29 cellular contexts compared by ENCODE assay signal in the genomic region with DNA sequence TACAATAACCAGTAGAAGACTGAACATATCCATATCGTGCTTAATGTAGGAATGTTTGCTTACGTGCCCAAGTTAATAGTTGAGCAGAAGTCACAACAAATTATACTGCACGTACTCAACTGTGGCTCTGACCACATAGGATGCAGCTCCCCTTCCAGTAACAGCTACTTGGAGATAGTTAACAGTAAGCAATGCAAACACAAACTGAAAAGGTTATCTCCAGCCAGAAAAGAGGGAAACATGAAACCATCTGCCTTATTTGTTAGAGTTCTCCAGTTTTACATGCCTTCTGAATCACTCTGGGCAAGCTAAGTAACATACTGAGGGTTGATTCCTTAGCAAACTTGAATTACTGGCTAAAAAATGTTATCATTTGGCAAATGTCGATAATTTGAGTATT. TPM values are rescaled to one million over a fixed set of nuclear protein-coding genes. Genes with fewer than 3 reads are reported as not detected.
DNase-seq lines count a peak whose midpoint lies in the region; ATAC-seq and TF ChIP-seq lines count a peak whose summit lies in the region.
"Had no signal": no experiment of that assay in that cellular context is flagged by ENCODE, and none has a peak within 500 bp of the region (broad histone marks: within the 10 kb centered on the region; RNA-seq: fewer than 3 reads in every experiment).

No MANE protein-coding gene starts in this region.

- H3K4me1 ChIP-seq in HEK293 (ENCODE audit: control insufficient read depth, insufficient read depth, low read length) (peaks cover 10% of the 10 kb centered on the region), PC-3 (ENCODE audit: insufficient read depth, low read length) (no peaks in the 10 kb centered on the region), thyroid gland (no peaks in the 10 kb centered on the region)
- H3K4me1 ChIP-seq: colonic mucosa had no signal

- H3K9me3 ChIP-seq in HEK293 (ENCODE audit: control insufficient read depth, insufficient read depth, low read depth, low read length), result no peaks in the 10 kb centered on the region
- H3K9me3 ChIP-seq in PC-3 (ENCODE audit: low read length), result no peaks in the 10 kb centered on the region; the same call in 1 of the 2 replicates
- no peaks in the 10 kb centered on the region for H3K9me3 ChIP-seq in thyroid gland
- H3K9me3 ChIP-seq: colonic mucosa had no signal

- intact Hi-C loops in PC-3 (cut with micrococcal nuclease), result no loop called here
- intact Hi-C loops in thyroid gland (cut with DNase I), result no loop called here

- TF ChIP-seq POLR2A in thyroid gland (IDR thresholded peaks at IDR 0.05), result no peak

- H3K36me3 ChIP-seq in HEK293 (ENCODE audit: control insufficient read depth in 2 of 2, insufficient read depth in 1 of 2, low read length in 2 of 2) (peaks cover 9 to 23% of the 10 kb centered on the region in 2 experiments; a peak in 2 of 3 replicates), PC-3 (ENCODE audit: low read depth, low read length) (peaks cover 13% of the 10 kb centered on the region), thyroid gland (peaks cover 0 to 6% of the 10 kb centered on the region in 2 donors)

- H3K9me2 ChIP-seq in PC-3 (replicated peaks; ENCODE audit: low read length), result no peaks in the 10 kb centered on the region

- H3F3A ChIP-seq in PC-3 (ENCODE audit: low read length, unreplicated experiment), result no peaks in the 10 kb centered on the region

- H3K27ac Mint-ChIP-seq in endothelial cell (ENCODE audit: unreplicated experiment), result no peak overlapping the region
- H3K27ac Mint-ChIP-seq: activated CD4-positive, alpha-beta T cell treated with anti-CD3 and anti-CD28 coated beads, Interleukin-2, amount 10 ng/mL, durations not matched to agents 7 days and 5 days; activated naive CD8-positive, alpha-beta T cell treated with anti-CD3 and anti-CD28 coated beads, Interleukin-2, amount 50 U/mL, for 24 hours; brain; progenitor cell of endocrine pancreas; WTC11 had no signal

- H3K4me2 ChIP-seq in PC-3 (ENCODE audit: low read length), result no peak overlapping the region
- H3K4me2 ChIP-seq: hepatocyte had no signal

- WGBS in thyroid gland, 2 donors, result 88 to 89% methylated on average over 4 of the region's 4 CpGs

- peaks cover 22% of the 10 kb centered on the region for H3K36me3 Mint-ChIP-seq in endothelial cell (ENCODE audit: low read depth, unreplicated experiment)

- H4K20me1 ChIP-seq in PC-3 (ENCODE audit: low read length), result no peaks in the 10 kb centered on the region

- no peak overlapping the region for H3K9ac ChIP-seq in PC-3 (ENCODE audit: low read length)

- CTCF ChIA-PET in HEK293 (lab: Yijun Ruan, JAX) (interaction anchor here (0.6 to 1.3 kb wide), 2 partner anchors 12 to 286 kb away, joined by 3 to 4 read pairs; no protein-coding TSS in a partner anchor), PC-3 (lab: Charles Lee) (no interaction called here), GM10248 (lab: Yijun Ruan, JAX) (interaction anchor here (1.3 to 3.2 kb wide), 2 partner anchors 11 to 24 kb away, joined by 3 to 17 read pairs; no protein-coding TSS in a partner anchor)

- H3K27me3 Mint-ChIP-seq in endothelial cell (ENCODE audit: unreplicated experiment), result peaks cover 2% of the 10 kb centered on the region
- H3K27me3 Mint-ChIP-seq: activated CD4-positive, alpha-beta T cell treated with anti-CD3 and anti-CD28 coated beads, Interleukin-2, amount 10 ng/mL, durations not matched to agents 7 days and 5 days; activated naive CD8-positive, alpha-beta T cell treated with anti-CD3 and anti-CD28 coated beads, Interleukin-2, amount 50 U/mL, for 24 hours; brain; progenitor cell of endocrine pancreas had no signal

- H3K27me3 ChIP-seq in PC-3 (ENCODE audit: low read length) (no peaks in the 10 kb centered on the region), thyroid gland (no peaks in the 10 kb centered on the region)
- H3K27me3 ChIP-seq: colonic mucosa, hepatocyte had no signal

- no peaks in the 10 kb centered on the region for H3K4me1 Mint-ChIP-seq in endothelial cell (ENCODE audit: unreplicated experiment)
- H3K4me1 Mint-ChIP-seq: activated CD4-positive, alpha-beta T cell treated with anti-CD3 and anti-CD28 coated beads, Interleukin-2, amount 10 ng/mL, durations not matched to agents 7 days and 5 days; activated naive CD8-positive, alpha-beta T cell treated with anti-CD3 and anti-CD28 coated beads, Interleukin-2, amount 50 U/mL, for 24 hours; brain; neural crest cell; WTC11 had no signal

- peak; percentile 59 for DNase-seq in AG09319 (ENCODE audit: extremely low read depth, low read depth)
- no peak for DNase-seq in PC-3
- DNase-seq in fibroblast of the aortic adventitia (ENCODE audit: low read depth), result peak; percentile 31
- no peak for DNase-seq in GM10248 (ENCODE audit: extremely low spot score)
- DNase-seq in globus pallidus (ENCODE audit: low spot score), result no peak
- no peak for DNase-seq in thyroid gland
- no peak for DNase-seq in endothelial cell (ENCODE audit: low spot score)
- DNase-seq: activated CD4-positive, alpha-beta T cell treated with anti-CD3 and anti-CD28 coated beads, Interleukin-2, amount 10 ng/mL, durations not matched to agents 7 days and 5 days; activated naive CD8-positive, alpha-beta T cell treated with anti-CD3 and anti-CD28 coated beads, Interleukin-2, amount 50 U/mL, for 24 hours; activated T-cell treated with anti-CD3 and anti-CD28 coated beads, Interleukin-2, amount 50 U/mL, for 4 hours; colonic mucosa; effector CD8-positive, alpha-beta T cell; Kasumi-1; left cardiac atrium; mammary epithelial cell; MV-4-11; NCI-H1694; NCI-H226; OCI-M1; stimulated activated CD4-positive, alpha-beta T cell treated with anti-CD3 and anti-CD28 coated beads, Interleukin-4, amount 100 ng/mL, for 4 hours; stimulated activated naive CD4-positive, alpha-beta T cell had no signal

- no peaks in the 10 kb centered on the region for H3K9me3 Mint-ChIP-seq in endothelial cell (ENCODE audit: unreplicated experiment)
- H3K9me3 Mint-ChIP-seq: activated naive CD8-positive, alpha-beta T cell treated with anti-CD3 and anti-CD28 coated beads, Interleukin-2, amount 50 U/mL, for 24 hours had no signal

- H3K4me3 ChIP-seq in HEK293 (ENCODE audit: low read depth, low read length) (no peak overlapping the region), PC-3 (ENCODE audit: low read length) (no peak overlapping the region), fibroblast of the aortic adventitia (ENCODE audit: low read depth, low read length) (no peak overlapping the region), thyroid gland (replicated peaks in 1 of 3) (no peak overlapping the region)
- H3K4me3 ChIP-seq: colonic mucosa, hepatocyte had no signal

- H3K27ac ChIP-seq in HEK293 (ENCODE audit: extremely low read depth, low read depth, low read length) (peak overlapping the region; percentile 21; the same call in 1 of the 2 replicates), PC-3 (ENCODE audit: low read length) (no peak overlapping the region), thyroid gland (no peak overlapping the region)
- H3K27ac ChIP-seq: colonic mucosa, hepatocyte, HL-60 had no signal

- H3K4me3 Mint-ChIP-seq in endothelial cell (ENCODE audit: unreplicated experiment), result no peak overlapping the region
- H3K4me3 Mint-ChIP-seq: activated CD4-positive, alpha-beta T cell treated with anti-CD3 and anti-CD28 coated beads, Interleukin-2, amount 10 ng/mL, durations not matched to agents 7 days and 5 days; activated naive CD8-positive, alpha-beta T cell treated with anti-CD3 and anti-CD28 coated beads, Interleukin-2, amount 50 U/mL, for 24 hours; activated T-cell treated with anti-CD3 and anti-CD28 coated beads, Interleukin-2, amount 50 U/mL, for 4 hours; brain; neural crest cell; WTC11 had no signal

- no peak overlapping the region for H2AFZ ChIP-seq in PC-3 (ENCODE audit: low read length)
- H2AFZ ChIP-seq: hepatocyte had no signal

- POLR2A ChIA-PET in HEK293 (lab: Yijun Ruan, JAX) (no interaction called here), PC-3 (lab: Charles Lee; ENCODE audit: unreplicated experiment) (no interaction called here), GM10248 (lab: Yijun Ruan, JAX) (no interaction called here)

- peak; percentile 49; the same call in 1 of the 2 replicates for ATAC-seq in PC-3
- ATAC-seq: activated naive CD8-positive, alpha-beta T cell treated with anti-CD3 and anti-CD28 coated beads, Interleukin-2, amount 50 U/mL, for 24 hours; activated T-cell treated with anti-CD3 and anti-CD28 coated beads, Interleukin-2, amount 50 U/mL, for 4 hours; left cardiac atrium; sciatic nerve; WTC11 had no signal

- 0 out of 2 replicates have a peak, but pooled peaks cover under 1% of the 10 kb centered on the region for H3K79me2 ChIP-seq in PC-3 (ENCODE audit: low read length)

- TF ChIP-seq CTCF in AG09319 (IDR thresholded peaks at IDR 0.05; ENCODE audit: low read depth, low read length) (no peak), HEK293 (tag by site-specific recombination; IDR thresholded peaks at IDR 0.05) (no peak), PC-3 (conservative IDR thresholded peaks at IDR 0.05; ENCODE audit: low read depth, low read length) (no peak), fibroblast of the aortic adventitia (IDR thresholded peaks at IDR 0.05; ENCODE audit: insufficient read depth, low read length) (no peak), GM10248 (IDR thresholded peaks at IDR 0.05; ENCODE audit: control extremely low read depth, extremely low read depth, low read depth, missing control alignments) (no peak), thyroid gland (IDR thresholded peaks at IDR 0.05) (no peak), endothelial cell (IDR thresholded peaks at IDR 0.05; ENCODE audit: unreplicated experiment) (no peak)

- BruUV-seq in PC-3 (replicated peaks; lab: Mats Ljungman, UMichigan), result no TSS peak

TF ChIP-seq in HEK293, 187 proteins besides CTCF, POLR2A, EP300 and RAD21 (continues in another document):
- TF ChIP-seq OSR2 (tag by site-specific recombination; IDR thresholded peaks at IDR 0.05) (peak; percentile 93), TRIM28 (IDR thresholded peaks at IDR 0.05; ENCODE audit: borderline replicate concordance, low read length) (0 out of 2 replicates have a peak, but pooled peaks have one; percentile 46), FEZF1 (tag by site-specific recombination; IDR thresholded peaks at IDR 0.05) (peak; percentile 45)

RNA-seq across cellular contexts. Expression of a gene that starts 9.8 kb away (rescaled TPM):
- total RNA-seq in PC-3 (2014; rRNA removed) (31.0 and 38.7 TPM in 2 replicates), fibroblast of the aortic adventitia (ENCODE audit: low replicate concordance) (20.2 and 31.3 TPM in 2 replicates), thyroid gland (10 to 100 TPM; 31.7 to 34.8 (median 33.2) TPM), endothelial cell (ENCODE audit: unreplicated experiment) (54.0 TPM)

RNA-seq across cellular contexts. Expression of a gene that starts 25.0 kb away (rescaled TPM):
- 0.95 and 2.4 TPM in 2 replicates for total RNA-seq in PC-3 (2014; rRNA removed)
- 2.3 and 20.4 TPM in 2 replicates for total RNA-seq in fibroblast of the aortic adventitia (ENCODE audit: low replicate concordance)
- 10 to 100 TPM in 2 of 4 donors, 1 to 10 TPM in 2; 8.4 to 17.2 (median 9.9) TPM for total RNA-seq in thyroid gland
- total RNA-seq in endothelial cell (ENCODE audit: unreplicated experiment), result 9.4 TPM

RNA-seq across cellular contexts. Expression of a gene that starts 48.0 kb away (rescaled TPM):
- total RNA-seq in PC-3 (2014; rRNA removed) (64.8 and 81.5 TPM in 2 replicates), fibroblast of the aortic adventitia (ENCODE audit: low replicate concordance) (44.9 and 48.1 TPM in 2 replicates), thyroid gland (10 to 100 TPM; 38.6 to 52.1 (median 42.3) TPM), endothelial cell (ENCODE audit: unreplicated experiment) (39.4 TPM)

RNA-seq across cellular contexts. Expression of a gene that starts 48.3 kb away (rescaled TPM):
- total RNA-seq in PC-3 (2014; rRNA removed) (45.6 and 50.6 TPM in 2 replicates), fibroblast of the aortic adventitia (ENCODE audit: low replicate concordance) (74.7 and 131 TPM in 2 replicates), thyroid gland (10 to 100 TPM; 54.4 to 74.3 (median 69.6) TPM), endothelial cell (ENCODE audit: unreplicated experiment) (61.5 TPM)

Comparison
In these comparisons a context has a peak if more than half of its experiments do, and no peak if none do; other contexts are left out.
1. DNase-seq: peak in AG09319 (single experiment) and fibroblast of the aortic adventitia (single experiment); none in PC-3 (single experiment), GM10248 (single experiment), globus pallidus (single experiment), thyroid gland (0 of 2) and endothelial cell (single experiment).